9 cellular contexts compared by ENCODE assay signal in genomic region chr9:36140086-36141084, GRCh38. TPM values are rescaled to one million over a fixed set of nuclear protein-coding genes. Genes with fewer than 3 reads are reported as not detected.
DNase-seq lines count a peak whose midpoint lies in the region; ATAC-seq, FAIRE-seq and TF ChIP-seq lines count a peak whose summit lies in the region.
"Had no signal": no experiment of that assay in that cellular context is flagged by ENCODE, and none has a peak within 500 bp of the region (broad histone marks: within the 10 kb centered on the region; RNA-seq: fewer than 3 reads in every experiment).

No MANE protein-coding gene starts in this region.

- H3K4me3 ChIP-seq in dorsolateral prefrontal cortex (no peak overlapping the region), spleen (peak overlapping the region in 1 of 8 donors; percentile 41)
- H3K4me3 ChIP-seq: cardiac muscle cell had no signal

- no peak for ATAC-seq in HG03025 (IDR thresholded peaks at IDR 0.05; ENCODE audit: low FRiP score, unreplicated experiment)

- H3K9me3 ChIP-seq in spleen = no peaks in the 10 kb centered on the region

- peak; percentile 73 for FAIRE-seq in GM18507 (lab: Jason Lieb, UNC)

- TF ChIP-seq CTCF in dorsolateral prefrontal cortex (IDR thresholded peaks at IDR 0.05 in 54 of 56, conservative IDR thresholded peaks at IDR 0.05 in 2 of 56; ENCODE audit: low read depth in 1 of 56, partially characterized antibody in 56 of 56) = no peak
- TF ChIP-seq CTCF in spleen (IDR thresholded peaks at IDR 0.05 in 8 of 11, conservative IDR thresholded peaks at IDR 0.05 in 3 of 11) = no peak

- H3K4me1 ChIP-seq in spleen = peaks cover 61 to 97% (median 91%) of the 10 kb centered on the region in 6 donors

- no peak for TF ChIP-seq POLR2A in spleen (IDR thresholded peaks at IDR 0.05)

- 55 to 69% (median 60%) methylated on average over 11 of the region's 11 CpGs for WGBS in spleen, 5 donors

- peak overlapping the region in 42 of 59 donors; percentile 3 to 85 (median 48) for H3K27ac ChIP-seq in dorsolateral prefrontal cortex
- peak overlapping the region; percentile 60 to 95 (median 90) for H3K27ac ChIP-seq in spleen
- H3K27ac ChIP-seq: cardiac muscle cell had no signal

- intact Hi-C loops in dorsolateral prefrontal cortex (cut with DNase I) = no loop called here
- intact Hi-C loops in spleen (cut with DNase I; ENCODE audit: low total_unique reads) = no loop called here

- no peak for DNase-seq in GM18507 (ENCODE audit: extremely low spot score, insufficient read length, low read depth)
- peak; percentile 53 for DNase-seq in OCI-M1 (lab: John Stamatoyannopoulos, UW)
- DNase-seq in dorsolateral prefrontal cortex = peak in 2 of 10 donors; percentile 36 to 37
- DNase-seq in spleen = peak; percentile 73
- no peak for DNase-seq in DMS53 (lab: John Stamatoyannopoulos, UW)
- DNase-seq in pons (ENCODE audit: low spot score) = no peak
- DNase-seq in ureter (ENCODE audit: low spot score) = no peak

- H3K27me3 ChIP-seq in dorsolateral prefrontal cortex = no peaks in the 10 kb centered on the region
- peaks cover 0 to 4% (median 0%) of the 10 kb centered on the region in 7 donors for H3K27me3 ChIP-seq in spleen (replicated peaks in 1 of 7)

- H3K36me3 ChIP-seq in spleen = peaks cover 0 to 9% (median 0%) of the 10 kb centered on the region in 6 donors
- H3K36me3 ChIP-seq: cardiac muscle cell had no signal

RNA-seq across cellular contexts. Expression of gene GLIPR2, which starts 3.9 kb away (rescaled TPM):
- total RNA-seq in dorsolateral prefrontal cortex (10 to 100 TPM in 75 of 120 experiments, 1 to 10 TPM in 45; 4.1 to 41.0 (median 11.6) TPM), spleen (10 to 100 TPM; 25.4 to 72.1 (median 42.1) TPM), ureter (16.3 TPM)
- 10 to 100 TPM; 25.2 to 37.5 (median 30.3) TPM for polyA plus RNA-seq in spleen

RNA-seq across cellular contexts. Expression of gene CCIN, which starts 28.8 kb away (rescaled TPM):
- total RNA-seq in dorsolateral prefrontal cortex = 1 to 10 TPM in 12 of 120 experiments, under 1 TPM in 83, not detected in 25; 0.19 to 3.6 (median 0.52) TPM
- total RNA-seq in spleen = 1 to 10 TPM in 1 of 7 donors, under 1 TPM in 3, not detected in 3; 0.13 to 1.0 (median 0.46) TPM
- polyA plus RNA-seq in spleen = under 1 TPM; 0.03 to 0.09 (median 0.03) TPM
- total RNA-seq in ureter = not detected
- polyA plus RNA-seq: cardiac muscle cell had no signal

RNA-seq across cellular contexts. Expression of gene CLTA, which starts 50.3 kb away (rescaled TPM):
- total RNA-seq in dorsolateral prefrontal cortex (100 to 1,000 TPM in 119 of 120 experiments, 10 to 100 TPM in 1; 76.4 to 215 (median 173) TPM), spleen (100 to 1,000 TPM; 122 to 166 (median 140) TPM), ureter (170 TPM)
- polyA plus RNA-seq in spleen = 100 to 1,000 TPM in 2 of 3 donors, 10 to 100 TPM in 1; 92.0 to 176 (median 133) TPM

Comparison
In these comparisons a context has a peak if more than half of its experiments do, and no peak if none do; other contexts are left out.
1. DNase-seq: peak in OCI-M1 (single experiment) and spleen (single experiment); none in GM18507 (single experiment), DMS53 (single experiment), pons (single experiment) and ureter (single experiment).